ENCODE assay signal across 11 cellular contexts in the genomic region with DNA sequence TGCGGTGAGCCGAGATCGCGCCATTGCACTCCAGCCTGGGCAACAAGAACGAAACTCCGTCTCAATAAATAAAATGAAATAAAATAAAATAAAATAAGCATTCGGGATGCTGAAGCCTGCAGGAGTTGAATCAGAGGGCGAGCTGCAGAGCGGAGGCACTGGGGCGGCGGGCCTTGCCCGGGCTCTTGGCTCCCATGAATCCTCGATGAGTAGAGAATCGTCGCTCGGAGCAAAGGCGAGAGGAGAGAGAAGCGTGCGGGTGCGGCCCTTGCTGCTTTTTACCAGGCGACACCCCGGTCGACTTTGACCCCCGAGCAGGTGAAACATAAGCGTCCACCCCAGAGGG.
"Had no signal": no experiment of that assay in that cellular context is flagged by ENCODE, and none has a peak within 500 bp of the region (broad histone marks: within the 10 kb centered on the region; RNA-seq: fewer than 3 reads in every experiment).

No MANE protein-coding gene starts in this region.

- H3K9me3 ChIP-seq: testis had no signal

- H3K27ac Mint-ChIP-seq: activated T-helper 1 cell treated with anti-CD3 and anti-CD28 coated beads, Interleukin-12 subunit alpha, Interleukin-12 subunit beta, Interleukin-2, Interleukin-4 antibody, amounts not matched to agents 30 ng/mL and 10 ng/mL and 1 ng/mL, durations not matched to agents 14 hours and 24 hours and 36 hours; effector memory CD8-positive, alpha-beta T cell; stimulated activated naive CD8-positive, alpha-beta T cell treated with anti-CD3 and anti-CD28 coated beads, Interleukin-15, Interleukin-2, amounts not matched to agents 100 ng/mL and 50 ng/mL, for 24 hours had no signal

- H3K27ac ChIP-seq: hepatocyte, SK-N-MC, testis had no signal

- DNase-seq: activated CD4-positive, alpha-beta T cell treated with anti-CD3 and anti-CD28 coated beads, Interleukin-2, amount 50 U/mL, for 48 hours; activated naive CD4-positive, alpha-beta T cell; cortex of kidney; effector memory CD8-positive, alpha-beta T cell; stimulated activated CD4-positive, alpha-beta T cell treated with anti-CD3 and anti-CD28 coated beads, Interleukin-2, amount 100 ng/mL, for 24 hours; T-helper 1 cell; testis had no signal

- H3K4me2 ChIP-seq: hepatocyte had no signal

- H3K79me2 ChIP-seq: hepatocyte had no signal

- H3K9me3 Mint-ChIP-seq: activated T-helper 1 cell treated with anti-CD3 and anti-CD28 coated beads, Interleukin-12 subunit alpha, Interleukin-12 subunit beta, Interleukin-2, Interleukin-4 antibody, amounts not matched to agents 30 ng/mL and 10 ng/mL and 1 ng/mL, durations not matched to agents 14 hours and 24 hours and 36 hours; effector memory CD8-positive, alpha-beta T cell; stimulated activated naive CD8-positive, alpha-beta T cell treated with anti-CD3 and anti-CD28 coated beads, Interleukin-15, Interleukin-2, amounts not matched to agents 100 ng/mL and 50 ng/mL, for 24 hours had no signal

- H3K4me3 ChIP-seq: hepatocyte, SK-N-MC, testis had no signal

- H2AFZ ChIP-seq: hepatocyte had no signal

- H3K4me3 Mint-ChIP-seq: activated T-helper 1 cell treated with anti-CD3 and anti-CD28 coated beads, Interleukin-12 subunit alpha, Interleukin-12 subunit beta, Interleukin-2, Interleukin-4 antibody, amounts not matched to agents 30 ng/mL and 10 ng/mL and 1 ng/mL, durations not matched to agents 14 hours and 24 hours and 36 hours had no signal
